Comparison of ENCODE assay signal across 8 cellular contexts in genomic region chr18:63890950-63891304, GRCh38. TPM values are rescaled to one million over a fixed set of nuclear protein-coding genes. Genes with fewer than 3 reads are reported as not detected.
DNase-seq lines count a peak whose midpoint lies in the region; ATAC-seq and TF ChIP-seq lines count a peak whose summit lies in the region.

No MANE protein-coding gene starts in this region.

- no peaks in the 10 kb centered on the region for H3K27me3 ChIP-seq in hepatocyte

- no peak overlapping the region for H2AFZ ChIP-seq in hepatocyte

- no peaks in the 10 kb centered on the region for H3K4me1 ChIP-seq in hepatocyte (ENCODE audit: insufficient read depth)

- H3K79me2 ChIP-seq in hepatocyte = no peaks in the 10 kb centered on the region

- no peak overlapping the region for H3K27ac ChIP-seq in hepatocyte

- no peaks in the 10 kb centered on the region for H3K9me3 ChIP-seq in hepatocyte (ENCODE audit: low read depth)

- H3K9me2 ChIP-seq in hepatocyte (replicated peaks; ENCODE audit: insufficient read depth) = no peaks in the 10 kb centered on the region

- DNase-seq in GM12865 (ENCODE audit: low read depth) (peak; percentile 64), NCI-H69 (lab: John Stamatoyannopoulos, UW) (peak; percentile 67), hepatocyte (ENCODE audit: low spot score) (no peak), NCI-H2081 (lab: John Stamatoyannopoulos, UW) (no peak), T-helper 9 cell (no peak)

- H4K20me1 ChIP-seq in hepatocyte (ENCODE audit: insufficient read depth, poor library complexity, severe bottlenecking) = no peaks in the 10 kb centered on the region

- ATAC-seq in HG02798 (IDR thresholded peaks at IDR 0.05; ENCODE audit: poor library complexity, unreplicated experiment) (peak; percentile 86), GM19452 (IDR thresholded peaks at IDR 0.05; ENCODE audit: unreplicated experiment) (no peak), HG02678 (IDR thresholded peaks at IDR 0.05; ENCODE audit: unreplicated experiment) (no peak)

- 90% methylated on average over 5 of the region's 5 CpGs for WGBS in hepatocyte (ENCODE audit: low lambda C conversion rate, missing lambda C conversion rate)

- TF ChIP-seq CTCF in GM12865 (IDR thresholded peaks at IDR 0.05; ENCODE audit: insufficient read depth, low read depth, low read length, missing control alignments) = peak; percentile 36
- peak; percentile 21 for TF ChIP-seq CTCF in hepatocyte (IDR thresholded peaks at IDR 0.05; ENCODE audit: poor library complexity)

- no peak overlapping the region for H3K4me3 ChIP-seq in GM12865 (ENCODE audit: low read depth, low read length)
- no peak overlapping the region for H3K4me3 ChIP-seq in hepatocyte

- no peak overlapping the region for H3K4me2 ChIP-seq in hepatocyte

- no peaks in the 10 kb centered on the region for H3K36me3 ChIP-seq in hepatocyte (replicated peaks; ENCODE audit: insufficient read depth, low read depth)

RNA-seq across cellular contexts. Expression of gene SERPINB2, which starts 3.4 kb away (rescaled TPM):
- 1.6 and 1.9 TPM in 2 replicates for total RNA-seq in hepatocyte
- polyA plus RNA-seq in hepatocyte = 0.86 and 1.2 TPM in 2 replicates

RNA-seq across cellular contexts. Expression of gene SERPINB10, which starts 16.8 kb away (rescaled TPM):
- 0.93 TPM in 1 of 2 replicates, not detected in the other for total RNA-seq in hepatocyte
- not detected in 2 replicates for polyA plus RNA-seq in hepatocyte

RNA-seq across cellular contexts. Expression of gene HMSD, which starts 58.2 kb away (rescaled TPM):
- total RNA-seq in hepatocyte = 0.10 TPM in 1 of 2 replicates, not detected in the other
- polyA plus RNA-seq in hepatocyte = 0.51 TPM in 1 of 2 replicates, not detected in the other

Comparison
In these comparisons a context has a peak if more than half of its experiments do, and no peak if none do; other contexts are left out.
1. DNase-seq: peak in GM12865 (single experiment) and NCI-H69 (single experiment); none in hepatocyte (single experiment), NCI-H2081 (0 of 2) and T-helper 9 cell (single experiment).